Comparison of ENCODE assay signal across 17 cellular contexts in genomic region chr5:177606071-177607051, GRCh38. TPM values are rescaled to one million over a fixed set of nuclear protein-coding genes. Genes with fewer than 3 reads are reported as not detected.
DNase-seq lines count a peak whose midpoint lies in the region; ATAC-seq, FAIRE-seq and TF ChIP-seq lines count a peak whose summit lies in the region.
"Had no signal": no experiment of that assay in that cellular context is flagged by ENCODE, and none has a peak within 500 bp of the region (broad histone marks: within the 10 kb centered on the region; RNA-seq: fewer than 3 reads in every experiment).

No MANE protein-coding gene starts in this region.

- no peaks in the 10 kb centered on the region for H3K9me3 Mint-ChIP-seq in activated T-cell treated with anti-CD3 and anti-CD28 coated beads, Interleukin-2, amount 50 U/mL, for 24 hours
- H3K9me3 Mint-ChIP-seq in activated T-cell treated with anti-CD3 and anti-CD28 coated beads, Interleukin-2, amount 50 U/mL, for 4 hours: no peaks in the 10 kb centered on the region
- H3K9me3 Mint-ChIP-seq in IgD-negative memory B cell: no peaks in the 10 kb centered on the region
- H3K9me3 Mint-ChIP-seq: activated CD4-positive, alpha-beta T cell treated with anti-CD3 and anti-CD28 coated beads, Interleukin-2, amount 10 ng/mL, durations not matched to agents 7 days and 5 days had no signal

- no peak for FAIRE-seq in H1 (lab: Jason Lieb, UNC)
- FAIRE-seq: H54 had no signal

- peaks cover 0 to 17% (median 10%) of the 10 kb centered on the region in 4 experiments; a peak in 5 of 7 replicates for H3K4me1 ChIP-seq in H1 (replicated peaks in 1 of 4; ENCODE audit: control insufficient read depth in 3 of 4, insufficient read depth in 4 of 4, low read length in 3 of 4)
- H3K4me1 ChIP-seq in neuronal stem cell (ENCODE audit: control insufficient read depth in 2 of 2, insufficient read depth in 1 of 2, low read depth in 1 of 2, low read length in 2 of 2): peaks cover 8 to 12% of the 10 kb centered on the region in 2 donors
- peaks cover 0 to 3% of the 10 kb centered on the region in 2 experiments for H3K4me1 ChIP-seq in trophoblast cell (ENCODE audit: control insufficient read depth in 1 of 2, insufficient read depth in 2 of 2, low read length in 2 of 2)
- H3K4me1 ChIP-seq in PC-3 (ENCODE audit: insufficient read depth, low read length): no peaks in the 10 kb centered on the region

- H3K4ac ChIP-seq in H1 (replicated peaks; ENCODE audit: insufficient read length, low read depth, low read length): no peak overlapping the region
- no peak overlapping the region for H3K4ac ChIP-seq in neuronal stem cell (ENCODE audit: low read length)
- no peak overlapping the region for H3K4ac ChIP-seq in trophoblast cell (ENCODE audit: low read depth, low read length)

- H3K18ac ChIP-seq in H1 (ENCODE audit: extremely low read depth, low read length) (no peak overlapping the region), neuronal stem cell (ENCODE audit: low read length) (no peak overlapping the region), trophoblast cell (ENCODE audit: low read length) (no peak overlapping the region)

- peak overlapping the region; percentile 5 for H3K27ac Mint-ChIP-seq in activated T-cell treated with anti-CD3 and anti-CD28 coated beads, Interleukin-2, amount 50 U/mL, for 24 hours
- peak overlapping the region; percentile 27 to 88 (median 87) for H3K27ac Mint-ChIP-seq in IgD-negative memory B cell
- H3K27ac Mint-ChIP-seq: activated CD4-positive, alpha-beta T cell treated with anti-CD3 and anti-CD28 coated beads, Interleukin-2, amount 10 ng/mL, durations not matched to agents 7 days and 5 days had no signal

- H4K20me1 ChIP-seq in H1 (replicated peaks in 1 of 2; ENCODE audit: control insufficient read depth in 1 of 2, insufficient read depth in 2 of 2, low read length in 2 of 2): peaks cover 0 to 3% of the 10 kb centered on the region in 2 experiments
- H4K20me1 ChIP-seq in PC-3 (ENCODE audit: low read length): no peaks in the 10 kb centered on the region

- no peak overlapping the region for H4K8ac ChIP-seq in H1 (ENCODE audit: extremely low read depth, insufficient read depth, low read length)
- no peak overlapping the region for H4K8ac ChIP-seq in neuronal stem cell (ENCODE audit: low read depth, low read length)
- no peak overlapping the region for H4K8ac ChIP-seq in trophoblast cell (ENCODE audit: low read depth, low read length)

- no peaks in the 10 kb centered on the region for H3K23me2 ChIP-seq in H1 (ENCODE audit: low read depth, low read length)

- TF ChIP-seq POLR2A in H1 (IDR thresholded peaks at IDR 0.05; ENCODE audit: control extremely low read depth in 1 of 2, low read depth in 2 of 2, low read length in 2 of 2): no peak

- no peak for DNase-seq in activated T-cell treated with anti-CD3 and anti-CD28 coated beads, Interleukin-2, amount 50 U/mL, for 24 hours
- no peak for DNase-seq in activated T-cell treated with anti-CD3 and anti-CD28 coated beads, Interleukin-2, amount 50 U/mL, for 4 hours
- no peak for DNase-seq in H1 (ENCODE audit: low read depth in 1 of 2, low spot score in 2 of 2)
- DNase-seq in neuronal stem cell (ENCODE audit: low spot score): no peak
- DNase-seq in trophoblast cell: no peak
- no peak for DNase-seq in PC-3
- no peak for DNase-seq in dedifferentiated amniotic fluid mesenchymal stem cell (ENCODE audit: extremely low spot score)

- peaks cover 65% of the 10 kb centered on the region for H3K36me3 Mint-ChIP-seq in activated T-cell treated with anti-CD3 and anti-CD28 coated beads, Interleukin-2, amount 50 U/mL, for 24 hours (ENCODE audit: low read depth)
- peaks cover 4% of the 10 kb centered on the region for H3K36me3 Mint-ChIP-seq in activated T-cell treated with anti-CD3 and anti-CD28 coated beads, Interleukin-2, amount 50 U/mL, for 4 hours (ENCODE audit: insufficient read depth)
- peaks cover 4% of the 10 kb centered on the region for H3K36me3 Mint-ChIP-seq in IgD-negative memory B cell

- 92% methylated on average over 22 of the region's 22 CpGs; no CpG with 5 or more reads in 1 of the 2 experiments for WGBS in H1 (ENCODE audit: extremely low coverage in 1 of 2, insufficient coverage in 1 of 2, insufficient read length in 1 of 2, insufficient replicate concordance in 2 of 2, low coverage in 1 of 2, low lambda C conversion rate in 2 of 2, missing lambda C conversion rate in 1 of 2), 2 experiments
- WGBS in neuronal stem cell (ENCODE audit: extremely low coverage in 2 of 2, insufficient read length in 2 of 2, insufficient replicate concordance in 1 of 2), 2 donors: no CpG with 5 or more reads among the region's 22 CpGs
- no CpG with 5 or more reads among the region's 22 CpGs for WGBS in trophoblast cell (ENCODE audit: extremely low coverage, insufficient coverage, insufficient read length)

- no peak overlapping the region for H3K9ac ChIP-seq in H1 (replicated peaks in 1 of 4; ENCODE audit: extremely low read depth in 1 of 4, low read depth in 3 of 4, low read length in 3 of 4)
- H3K9ac ChIP-seq in neuronal stem cell (ENCODE audit: low read depth, low read length, poor library complexity): no peak overlapping the region
- H3K9ac ChIP-seq in trophoblast cell (ENCODE audit: low read length): no peak overlapping the region
- no peak overlapping the region for H3K9ac ChIP-seq in PC-3 (ENCODE audit: low read length)
- H3K9ac ChIP-seq: KMS-11 had no signal

- no peak overlapping the region for H4K5ac ChIP-seq in H1 (ENCODE audit: insufficient read length, low read depth, low read length)

- H3K27me3 ChIP-seq in H1 (replicated peaks in 1 of 4; ENCODE audit: control insufficient read depth in 3 of 4, extremely low read depth in 1 of 4, insufficient read depth in 3 of 4, low read length in 3 of 4) (no peaks in the 10 kb centered on the region), neuronal stem cell (ENCODE audit: control insufficient read depth in 3 of 3, insufficient read depth in 3 of 3, low read depth in 1 of 3, low read length in 3 of 3) (no peaks in the 10 kb centered on the region), trophoblast cell (ENCODE audit: insufficient read depth, low read length) (no peaks in the 10 kb centered on the region), PC-3 (ENCODE audit: low read length) (no peaks in the 10 kb centered on the region)
- H3K27me3 ChIP-seq: brain microvascular endothelial cell, left lung, sigmoid colon, stomach had no signal

- H2BK12ac ChIP-seq in H1 (ENCODE audit: low read depth, low read length) (0 out of 2 replicates have a peak overlapping the region, but pooled peaks have one; percentile 32), neuronal stem cell (ENCODE audit: low read length) (no peak overlapping the region), trophoblast cell (ENCODE audit: low read length) (no peak overlapping the region)

- no peak overlapping the region for H2BK20ac ChIP-seq in H1 (ENCODE audit: low read length)

- H2BK15ac ChIP-seq in H1 (ENCODE audit: low read length) (no peak overlapping the region), neuronal stem cell (ENCODE audit: low read length) (no peak overlapping the region)

- TF ChIP-seq CTCF in H1 (IDR thresholded peaks at IDR 0.05; ENCODE audit: control extremely low read depth in 1 of 3, insufficient read depth in 1 of 3, low read depth in 1 of 3, low read length in 3 of 3) (no peak), PC-3 (conservative IDR thresholded peaks at IDR 0.05; ENCODE audit: low read depth, low read length) (no peak)

- no peaks in the 10 kb centered on the region; the same call in 1 of the 2 replicates for H3K79me1 ChIP-seq in H1 (ENCODE audit: low read depth, low read length)
- no peaks in the 10 kb centered on the region for H3K79me1 ChIP-seq in neuronal stem cell (ENCODE audit: low read depth, low read length)
- no peaks in the 10 kb centered on the region for H3K79me1 ChIP-seq in trophoblast cell (ENCODE audit: low read length)

- H3K4me1 Mint-ChIP-seq in activated T-cell treated with anti-CD3 and anti-CD28 coated beads, Interleukin-2, amount 50 U/mL, for 24 hours (ENCODE audit: low read depth): peaks cover 21% of the 10 kb centered on the region
- peaks cover 12% of the 10 kb centered on the region for H3K4me1 Mint-ChIP-seq in activated T-cell treated with anti-CD3 and anti-CD28 coated beads, Interleukin-2, amount 50 U/mL, for 4 hours (ENCODE audit: low read depth)
- H3K4me1 Mint-ChIP-seq in IgD-negative memory B cell: peaks cover 10 to 16% (median 14%) of the 10 kb centered on the region in 3 donors

- no peak overlapping the region for H2AFZ ChIP-seq in H1 (ENCODE audit: low read length)
- H2AFZ ChIP-seq in neuronal stem cell (ENCODE audit: low read length): no peak overlapping the region
- H2AFZ ChIP-seq in trophoblast cell (ENCODE audit: insufficient read depth, low read length, poor library complexity): no peak overlapping the region
- H2AFZ ChIP-seq in PC-3 (ENCODE audit: low read length): no peak overlapping the region
- H2AFZ ChIP-seq: PC-9 had no signal

- H3K79me2 ChIP-seq in H1 (ENCODE audit: control insufficient read depth in 1 of 2, insufficient read depth in 2 of 2, low read length in 2 of 2) (no peaks in the 10 kb centered on the region; a peak in 1 of 4 replicates), trophoblast cell (ENCODE audit: control insufficient read depth, insufficient read depth, low read length, poor library complexity) (no peaks in the 10 kb centered on the region), PC-3 (ENCODE audit: low read length) (peaks cover 3% of the 10 kb centered on the region; the same call in 1 of the 2 replicates)

- ATAC-seq in activated T-cell treated with anti-CD3 and anti-CD28 coated beads, Interleukin-2, amount 50 U/mL, for 4 hours: no peak
- ATAC-seq in PC-3: no peak

- H4K12ac ChIP-seq in trophoblast cell (ENCODE audit: low read depth, low read length): no peak overlapping the region

- H2BK120ac ChIP-seq in H1 (replicated peaks; ENCODE audit: low read depth, low read length) (no peak overlapping the region), neuronal stem cell (ENCODE audit: low read depth, low read length) (no peak overlapping the region), trophoblast cell (ENCODE audit: insufficient read depth, low read length, poor library complexity) (no peak overlapping the region)

- H4K91ac ChIP-seq in H1 (replicated peaks; ENCODE audit: insufficient read length, low read length) (no peak overlapping the region), neuronal stem cell (ENCODE audit: low read depth, low read length, poor library complexity) (peak overlapping the region; percentile 69), trophoblast cell (ENCODE audit: low read depth, low read length) (no peak overlapping the region)

- H3K4me3 ChIP-seq in H1 (ENCODE audit: extremely low read depth in 1 of 4, insufficient read depth in 2 of 4, low read depth in 3 of 4, low read length in 4 of 4) (no peak overlapping the region), neuronal stem cell (ENCODE audit: low read length in 2 of 2) (no peak overlapping the region), trophoblast cell (ENCODE audit: low read depth, low read length) (no peak overlapping the region), PC-3 (ENCODE audit: low read length) (no peak overlapping the region)
- H3K4me3 ChIP-seq: left lung, PC-9, sigmoid colon, SK-N-MC, stomach had no signal

- TF ChIP-seq EP300 in H1 (IDR thresholded peaks at IDR 0.05; ENCODE audit: borderline replicate concordance in 1 of 2, low read depth in 2 of 2, low read length in 2 of 2): no peak

- H2AK5ac ChIP-seq in H1 (ENCODE audit: low read depth, low read length) (no peak overlapping the region), neuronal stem cell (ENCODE audit: low read depth, low read length) (no peak overlapping the region), trophoblast cell (ENCODE audit: low read length) (no peak overlapping the region)

- BruUV-seq in PC-3 (replicated peaks; lab: Mats Ljungman, UMichigan): no TSS peak

- H3K9me3 ChIP-seq in H1 (ENCODE audit: insufficient read depth in 2 of 2, low read depth in 1 of 2, low read length in 1 of 2) (no peaks in the 10 kb centered on the region), neuronal stem cell (replicated peaks in 1 of 2; ENCODE audit: control insufficient read depth in 2 of 2, insufficient read depth in 1 of 2, low read depth in 1 of 2, low read length in 2 of 2) (peaks cover 0 to 5% of the 10 kb centered on the region in 2 donors), trophoblast cell (ENCODE audit: insufficient read depth, low read depth, low read length) (no peaks in the 10 kb centered on the region), PC-3 (ENCODE audit: low read length) (no peaks in the 10 kb centered on the region)
- H3K9me3 ChIP-seq: left lung, sigmoid colon, stomach had no signal

- no peak overlapping the region for H3K23ac ChIP-seq in H1 (ENCODE audit: insufficient read length)
- H3K23ac ChIP-seq in neuronal stem cell (ENCODE audit: low read depth, low read length, poor library complexity): peak overlapping the region; percentile 68
- H3K23ac ChIP-seq in trophoblast cell (ENCODE audit: low read length): no peak overlapping the region

- peaks cover 0 to 7% (median 0%) of the 10 kb centered on the region in 4 experiments; a peak in 2 of 8 replicates for H3K36me3 ChIP-seq in H1 (ENCODE audit: control insufficient read depth in 2 of 4, insufficient read depth in 4 of 4, low read length in 3 of 4)
- peaks cover 25 to 41% of the 10 kb centered on the region in 2 donors for H3K36me3 ChIP-seq in neuronal stem cell (replicated peaks in 1 of 2; ENCODE audit: control insufficient read depth in 2 of 2, insufficient read depth in 2 of 2, low read length in 2 of 2)
- H3K36me3 ChIP-seq in trophoblast cell (ENCODE audit: control insufficient read depth in 1 of 2, insufficient read depth in 2 of 2, low read length in 2 of 2): peaks cover 24 to 31% of the 10 kb centered on the region in 2 experiments
- H3K36me3 ChIP-seq in PC-3 (ENCODE audit: low read depth, low read length): no peaks in the 10 kb centered on the region

- no peak overlapping the region for H3K4me2 ChIP-seq in H1 (ENCODE audit: insufficient read depth in 1 of 2, low read depth in 2 of 2, low read length in 2 of 2)
- no peak overlapping the region for H3K4me2 ChIP-seq in neuronal stem cell (ENCODE audit: insufficient read depth, low read length, poor library complexity, severe bottlenecking)
- no peak overlapping the region for H3K4me2 ChIP-seq in trophoblast cell (ENCODE audit: low read length)
- H3K4me2 ChIP-seq in PC-3 (ENCODE audit: low read length): no peak overlapping the region
- H3K4me2 ChIP-seq: KMS-11, PC-9 had no signal

- H2BK5ac ChIP-seq in H1 (ENCODE audit: low read depth, low read length): no peak overlapping the region
- H2BK5ac ChIP-seq in neuronal stem cell (ENCODE audit: low read length): no peak overlapping the region
- no peak overlapping the region for H2BK5ac ChIP-seq in trophoblast cell (ENCODE audit: low read depth, low read length, poor library complexity)

- POLR2A ChIA-PET in H1 (lab: Charles Lee; ENCODE audit: partially characterized antibody) (interaction anchor here (2.2 to 8.5 kb wide), 3 partner anchors 6 to 14 kb away, joined by 13 to 72 read pairs (median 19); partner anchors contain the start of genes B4GALT7 and TMED9), PC-3 (lab: Charles Lee; ENCODE audit: unreplicated experiment) (no interaction called here)

- no peak overlapping the region for H3K56ac ChIP-seq in H1 (replicated peaks; ENCODE audit: insufficient read length, low read depth, low read length)

- no peak overlapping the region for H3K4me3 Mint-ChIP-seq in activated T-cell treated with anti-CD3 and anti-CD28 coated beads, Interleukin-2, amount 50 U/mL, for 24 hours
- H3K4me3 Mint-ChIP-seq in activated T-cell treated with anti-CD3 and anti-CD28 coated beads, Interleukin-2, amount 50 U/mL, for 4 hours: no peak overlapping the region
- peak overlapping the region in 1 of 4 donors; percentile 13 for H3K4me3 Mint-ChIP-seq in IgD-negative memory B cell
- H3K4me3 Mint-ChIP-seq: activated CD4-positive, alpha-beta T cell treated with anti-CD3 and anti-CD28 coated beads, Interleukin-2, amount 10 ng/mL, durations not matched to agents 7 days and 5 days had no signal

- no peaks in the 10 kb centered on the region for H3F3A ChIP-seq in PC-3 (ENCODE audit: low read length, unreplicated experiment)

- no peaks in the 10 kb centered on the region for H3K9me2 ChIP-seq in PC-3 (replicated peaks; ENCODE audit: low read length)

- TF ChIP-seq RAD21 in H1 (IDR thresholded peaks at IDR 0.05 in 1 of 2, conservative IDR thresholded peaks at IDR 0.05 in 1 of 2; ENCODE audit: low read depth in 2 of 2, low read length in 2 of 2): no peak

- H3K14ac ChIP-seq in H1 (ENCODE audit: insufficient read length): no peak overlapping the region
- no peak overlapping the region for H3K14ac ChIP-seq in neuronal stem cell (ENCODE audit: low read length)
- H3K14ac ChIP-seq in trophoblast cell (ENCODE audit: low read length): no peak overlapping the region

- CTCF ChIA-PET in H1 (lab: Charles Lee; ENCODE audit: partially characterized antibody) (interaction anchor here (0.7 to 2.4 kb wide), 4 partner anchors 7 to 246 kb away, joined by 3 to 11 read pairs (median 4); no protein-coding TSS in a partner anchor), PC-3 (lab: Charles Lee) (no interaction called here)

- H3K27ac ChIP-seq in H1 (ENCODE audit: low read depth, low read length) (0 out of 2 replicates have a peak overlapping the region, but pooled peaks have one; percentile 11), neuronal stem cell (replicated peaks; ENCODE audit: low read length) (no peak overlapping the region), trophoblast cell (ENCODE audit: low read depth, low read length) (no peak overlapping the region), PC-3 (ENCODE audit: low read length) (no peak overlapping the region)
- H3K27ac ChIP-seq: brain microvascular endothelial cell, KMS-11, left lung, PC-9, sigmoid colon, SK-N-MC, stomach had no signal

- intact Hi-C loops in PC-3 (cut with micrococcal nuclease): no loop called here

- H3K27me3 Mint-ChIP-seq in activated T-cell treated with anti-CD3 and anti-CD28 coated beads, Interleukin-2, amount 50 U/mL, for 24 hours: no peaks in the 10 kb centered on the region
- no peaks in the 10 kb centered on the region for H3K27me3 Mint-ChIP-seq in activated T-cell treated with anti-CD3 and anti-CD28 coated beads, Interleukin-2, amount 50 U/mL, for 4 hours (ENCODE audit: low read depth)
- H3K27me3 Mint-ChIP-seq in IgD-negative memory B cell: no peaks in the 10 kb centered on the region
- H3K27me3 Mint-ChIP-seq: activated CD4-positive, alpha-beta T cell treated with anti-CD3 and anti-CD28 coated beads, Interleukin-2, amount 10 ng/mL, durations not matched to agents 7 days and 5 days had no signal

RNA-seq across cellular contexts. Expression of gene B4GALT7, which starts 6.4 kb away (rescaled TPM):
- 10 to 100 TPM; 35.5 to 40.5 (median 37.0) TPM for total RNA-seq in activated T-cell treated with anti-CD3 and anti-CD28 coated beads, Interleukin-2, amount 50 U/mL, for 4 hours
- 26.4 TPM for polyA plus RNA-seq in IgD-negative memory B cell
- 17.3 and 18.7 TPM in 2 replicates for total RNA-seq in H1 (2021; fragmentation: NEBNext Ultra II Directional; extraction: Animal tissue kit (Norgen Biotek cat#: 25700))
- polyA plus RNA-seq in H1 (2011; rRNA removed): 31.9 and 38.1 TPM in 2 replicates
- 20.5 TPM for polyA plus RNA-seq in H1 (2011; cell fraction: cytosol; rRNA removed)
- polyA plus RNA-seq in H1 (2011; cell fraction: nucleus; rRNA removed): 31.9 TPM
- polyA plus RNA-seq in H1 (2012, experiment 1 of 2): 11.0 to 19.8 TPM (median 17.2 TPM) in 4 replicates
- polyA plus RNA-seq in H1 (2012, experiment 2 of 2): 15.4 TPM
- polyA plus RNA-seq in H1 (2013, experiment 1 of 2): 18.9 TPM
- 18.5 TPM for polyA plus RNA-seq in H1 (2013, experiment 2 of 2)
- 8.7 and 14.8 TPM in 2 replicates for polyA minus RNA-seq in H1 (2011; rRNA and poly(A)+ RNA removed)
- 12.3 TPM for polyA minus RNA-seq in H1 (2011; cell fraction: cytosol; rRNA and poly(A)+ RNA removed)
- polyA minus RNA-seq in H1 (2011; cell fraction: nucleus; rRNA and poly(A)+ RNA removed): 21.8 TPM
- polyA plus RNA-seq in neuronal stem cell (2013, experiment 1 of 2): 12.9 TPM
- 13.2 TPM for polyA plus RNA-seq in neuronal stem cell (2013, experiment 2 of 2)
- 18.9 and 19.5 TPM in 2 replicates for polyA plus RNA-seq in trophoblast cell (2013)
- 33.8 and 41.6 TPM in 2 replicates for total RNA-seq in PC-3 (2014; rRNA removed)

RNA-seq across cellular contexts. Expression of gene TMED9, which starts 14.4 kb away (rescaled TPM):
- 100 to 1,000 TPM; 178 to 208 (median 199) TPM for total RNA-seq in activated T-cell treated with anti-CD3 and anti-CD28 coated beads, Interleukin-2, amount 50 U/mL, for 4 hours
- polyA plus RNA-seq in IgD-negative memory B cell: 96.6 TPM
- total RNA-seq in H1 (2021; fragmentation: NEBNext Ultra II Directional; extraction: Animal tissue kit (Norgen Biotek cat#: 25700)): 156 and 160 TPM in 2 replicates
- 130 and 141 TPM in 2 replicates for polyA plus RNA-seq in H1 (2011; rRNA removed)
- polyA plus RNA-seq in H1 (2011; cell fraction: cytosol; rRNA removed): 185 TPM
- 119 TPM for polyA plus RNA-seq in H1 (2011; cell fraction: nucleus; rRNA removed)
- polyA plus RNA-seq in H1 (2012, experiment 1 of 2): 124 to 218 TPM (median 205 TPM) in 4 replicates
- polyA plus RNA-seq in H1 (2012, experiment 2 of 2): 162 TPM
- polyA plus RNA-seq in H1 (2013, experiment 1 of 2): 141 TPM
- 178 TPM for polyA plus RNA-seq in H1 (2013, experiment 2 of 2)
- 187 and 190 TPM in 2 replicates for polyA minus RNA-seq in H1 (2011; rRNA and poly(A)+ RNA removed)
- 74.6 TPM for polyA minus RNA-seq in H1 (2011; cell fraction: cytosol; rRNA and poly(A)+ RNA removed)
- polyA minus RNA-seq in H1 (2011; cell fraction: nucleus; rRNA and poly(A)+ RNA removed): 46.5 TPM
- polyA plus RNA-seq in neuronal stem cell (2013, experiment 1 of 2): 63.0 TPM
- polyA plus RNA-seq in neuronal stem cell (2013, experiment 2 of 2): 62.9 TPM
- 274 and 278 TPM in 2 replicates for polyA plus RNA-seq in trophoblast cell (2013)
- 217 and 261 TPM in 2 replicates for total RNA-seq in PC-3 (2014; rRNA removed)

RNA-seq across cellular contexts. Expression of gene FAM193B, which starts 52.0 kb away (rescaled TPM):
- 10 to 100 TPM; 54.7 to 63.7 (median 62.1) TPM for total RNA-seq in activated T-cell treated with anti-CD3 and anti-CD28 coated beads, Interleukin-2, amount 50 U/mL, for 4 hours
- polyA plus RNA-seq in IgD-negative memory B cell: 4.5 TPM
- total RNA-seq in H1 (2021; fragmentation: NEBNext Ultra II Directional; extraction: Animal tissue kit (Norgen Biotek cat#: 25700)): 69.8 and 75.2 TPM in 2 replicates
- polyA plus RNA-seq in H1 (2011; rRNA removed): 49.9 and 91.8 TPM in 2 replicates
- 70.5 TPM for polyA plus RNA-seq in H1 (2011; cell fraction: cytosol; rRNA removed)
- polyA plus RNA-seq in H1 (2011; cell fraction: nucleus; rRNA removed): 384 TPM
- polyA plus RNA-seq in H1 (2012, experiment 1 of 2): 57.7 to 86.6 TPM (median 81.0 TPM) in 4 replicates
- 67.9 TPM for polyA plus RNA-seq in H1 (2012, experiment 2 of 2)
- 59.7 TPM for polyA plus RNA-seq in H1 (2013, experiment 1 of 2)
- polyA plus RNA-seq in H1 (2013, experiment 2 of 2): 54.0 TPM
- polyA minus RNA-seq in H1 (2011; rRNA and poly(A)+ RNA removed): 23.4 and 37.6 TPM in 2 replicates
- polyA minus RNA-seq in H1 (2011; cell fraction: cytosol; rRNA and poly(A)+ RNA removed): 34.4 TPM
- 53.4 TPM for polyA minus RNA-seq in H1 (2011; cell fraction: nucleus; rRNA and poly(A)+ RNA removed)
- polyA plus RNA-seq in neuronal stem cell (2013, experiment 1 of 2): 58.6 TPM
- polyA plus RNA-seq in neuronal stem cell (2013, experiment 2 of 2): 63.2 TPM
- 30.0 and 32.0 TPM in 2 replicates for polyA plus RNA-seq in trophoblast cell (2013)
- total RNA-seq in PC-3 (2014; rRNA removed): 33.9 and 41.1 TPM in 2 replicates
